9 cellular contexts compared by ENCODE assay signal in the genomic region with DNA sequence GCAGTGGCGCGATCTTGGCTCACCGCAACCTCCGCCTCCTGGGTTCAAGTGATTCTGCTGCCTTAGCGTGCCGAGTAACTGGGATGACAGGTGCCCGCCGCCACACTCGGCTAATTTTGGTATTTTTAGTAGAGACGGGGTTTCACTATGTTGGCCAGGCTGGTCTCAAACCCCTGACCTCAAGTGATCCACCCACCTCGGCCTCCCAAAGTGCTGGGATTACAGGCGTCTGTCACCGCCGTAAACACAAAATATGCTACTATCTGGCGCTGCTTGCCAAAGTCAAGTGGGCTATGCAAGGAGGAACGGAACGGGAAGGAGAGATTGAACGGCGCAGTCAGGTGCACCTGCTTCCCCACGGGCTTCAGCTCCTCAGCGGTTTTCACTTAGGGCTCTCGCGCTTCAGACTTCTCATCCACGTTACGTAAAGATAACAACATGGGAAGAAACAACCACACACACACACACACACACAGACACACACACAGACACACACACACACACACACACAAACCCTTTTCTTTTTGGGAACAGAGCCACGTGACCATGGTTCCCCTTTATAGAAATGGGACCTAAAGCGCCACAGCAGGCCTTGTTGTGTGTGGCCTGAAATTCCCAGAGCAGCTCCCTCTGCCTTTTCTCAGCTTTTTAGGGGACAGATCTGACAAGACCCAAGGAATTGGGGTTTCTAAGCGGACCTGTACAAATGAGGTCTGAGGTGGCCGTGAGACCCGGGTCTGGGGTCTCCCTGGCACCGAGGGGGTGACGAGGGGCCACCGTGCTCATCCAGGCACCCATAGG. TPM values are rescaled to one million over a fixed set of nuclear protein-coding genes. Genes with fewer than 3 reads are reported as not detected.
DNase-seq lines count a peak whose midpoint lies in the region; ATAC-seq, FAIRE-seq and TF ChIP-seq lines count a peak whose summit lies in the region.
"Had no signal": no experiment of that assay in that cellular context is flagged by ENCODE, and none has a peak within 500 bp of the region (broad histone marks: within the 10 kb centered on the region; RNA-seq: fewer than 3 reads in every experiment).

No MANE protein-coding gene starts in this region.

- H3K27ac ChIP-seq in left lung = peak overlapping the region; percentile 70 to 90
- peak overlapping the region in 3 of 4 donors; percentile 61 to 86 (median 79) for H3K27ac ChIP-seq in upper lobe of left lung

- H3K4me1 ChIP-seq in left lung = peaks cover 0 to 19% of the 10 kb centered on the region in 2 donors
- H3K4me1 ChIP-seq in upper lobe of left lung = peaks cover 0 to 8% (median 0%) of the 10 kb centered on the region in 4 donors

- in situ Hi-C loops in GM13976 (cut with MboI; ENCODE audit: low sequenced_read_pairs, unreplicated experiment) = no loop called here

- H3K4me3 ChIP-seq in left lung (peak overlapping the region; percentile 9 to 52), upper lobe of left lung (peak overlapping the region in 3 of 4 donors; percentile 39 to 49 (median 48))
- H3K4me3 ChIP-seq: ovary had no signal

- TF ChIP-seq EP300 in upper lobe of left lung (IDR thresholded peaks at IDR 0.05) = no peak

- no peak for TF ChIP-seq CTCF in GM13976 (IDR thresholded peaks at IDR 0.05; ENCODE audit: borderline replicate concordance, control extremely low read depth, extremely low read depth, insufficient read depth, missing control alignments)
- no peak for TF ChIP-seq CTCF in left lung (IDR thresholded peaks at IDR 0.05)
- TF ChIP-seq CTCF in upper lobe of left lung (IDR thresholded peaks at IDR 0.05) = no peak

- peak; percentile 51 for DNase-seq in GM13976 (ENCODE audit: low spot score)
- peak; percentile 26 for DNase-seq in activated CD4-positive, alpha-beta T cell treated with anti-CD3 and anti-CD28 coated beads, Interleukin-2, amount 50 U/mL, for 1 hour
- DNase-seq in left lung = peak in 1 of 2 donors; percentile 60
- peak in 1 of 2 donors; percentile 68 for DNase-seq in upper lobe of left lung
- DNase-seq in NCI-H748 (lab: John Stamatoyannopoulos, UW; ENCODE audit: unreplicated experiment) = no peak
- no peak for DNase-seq in frontal cortex (ENCODE audit: low spot score in 2 of 2)

- WGBS in upper lobe of left lung, 2 donors = 58 to 82% methylated on average over 28 to 31 of the region's 33 CpGs

- no peaks in the 10 kb centered on the region for H3K9me3 ChIP-seq in left lung
- H3K9me3 ChIP-seq in upper lobe of left lung = no peaks in the 10 kb centered on the region
- H3K9me3 ChIP-seq: ovary had no signal

- no peaks in the 10 kb centered on the region for H3K36me3 ChIP-seq in left lung
- H3K36me3 ChIP-seq in upper lobe of left lung = no peaks in the 10 kb centered on the region
- H3K36me3 ChIP-seq: ovary had no signal

- intact Hi-C loops in left lung (cut with DNase I) = no loop called here

- no peak for FAIRE-seq in frontal cortex (lab: Jason Lieb, UNC)

- ATAC-seq in HG03432 (IDR thresholded peaks at IDR 0.05; ENCODE audit: unreplicated experiment) (peak; percentile 27), left lung (peak; percentile 57), upper lobe of left lung (ENCODE audit: low FRiP score in 2 of 2) (peak; percentile 35 to 66), GM21381 (IDR thresholded peaks at IDR 0.05; ENCODE audit: unreplicated experiment) (no peak)

- peak in 1 of 4 donors; percentile 36 for TF ChIP-seq POLR2A in upper lobe of left lung (IDR thresholded peaks at IDR 0.05)

- H3K27me3 ChIP-seq in left lung (peaks cover 0 to 20% of the 10 kb centered on the region in 2 donors), upper lobe of left lung (no peaks in the 10 kb centered on the region)
- H3K27me3 ChIP-seq: ovary had no signal

RNA-seq across cellular contexts. Expression of a gene that starts 1.5 kb away (rescaled TPM):
- total RNA-seq in left lung = 1 to 10 TPM; 1.5 to 6.9 TPM
- total RNA-seq in upper lobe of left lung = 1 to 10 TPM; 1.7 to 4.4 (median 3.3) TPM
- total RNA-seq in frontal cortex = under 0.01 TPM

RNA-seq across cellular contexts. Expression of a gene that starts 56.0 kb away (rescaled TPM):
- total RNA-seq in left lung (10 to 100 TPM; 31.1 to 44.7 TPM), upper lobe of left lung (100 to 1,000 TPM in 2 of 6 donors, 10 to 100 TPM in 4; 40.9 to 193 (median 52.4) TPM), frontal cortex (12.2 TPM)

Comparison
In these comparisons a context has a peak if more than half of its experiments do, and no peak if none do; other contexts are left out.
1. DNase-seq: peak in GM13976 (single experiment) and activated CD4-positive, alpha-beta T cell treated with anti-CD3 and anti-CD28 coated beads, Interleukin-2, amount 50 U/mL, for 1 hour (single experiment); none in NCI-H748 (single experiment) and frontal cortex (0 of 2).